In genomic region chr20:2451939-2452732, GRCh38 we compare ENCODE assay signal across 8 cellular contexts.
A peak's percentile ranks its signal among the peaks of the same experiment; 100 is the strongest.
DNase-seq lines count a peak whose midpoint lies in the region; ATAC-seq and TF ChIP-seq lines count a peak whose summit lies in the region.

No MANE protein-coding gene starts in this region.

- peak; percentile 94 for TF ChIP-seq CTCF in GM20000 (IDR thresholded peaks at IDR 0.05; ENCODE audit: extremely low read depth, missing control alignments)

- ATAC-seq in GM18520 (IDR thresholded peaks at IDR 0.05; ENCODE audit: unreplicated experiment) = no peak

- peak; percentile 85 for DNase-seq in AG08395 (ENCODE audit: low spot score)
- DNase-seq in GM20000 (ENCODE audit: low spot score) = peak; percentile 65
- DNase-seq in NCI-H2227 treated with DMSO at 0.1 percent for 48 hours (lab: John Stamatoyannopoulos, UW) = peak; percentile 81
- DNase-seq in activated CD4-positive, CD25-positive, alpha-beta regulatory T cell treated with anti-CD3 and anti-CD28 coated beads, Interleukin-2, amount 50 U/mL, for 72 hours = peak; percentile 68
- DNase-seq in cerebellar cortex (ENCODE audit: low spot score) = peak; percentile 79
- DNase-seq in left kidney (ENCODE audit: low read depth, low spot score) = peak; percentile 91
- DNase-seq in stimulated activated CD4-positive, alpha-beta T cell treated with anti-CD3 and anti-CD28 coated beads, Interleukin-4, amount 100 ng/mL, for 48 hours (ENCODE audit: low read depth in 2 of 2) = peak; percentile 69 to 72
